ENCODE assay signal across 17 cellular contexts in genomic region chr13:50334092-50334778, GRCh38.
DNase-seq lines count a peak whose midpoint lies in the region; ATAC-seq, FAIRE-seq and TF ChIP-seq lines count a peak whose summit lies in the region.
"Had no signal": no experiment of that assay in that cellular context is flagged by ENCODE, and none has a peak within 500 bp of the region (broad histone marks: within the 10 kb centered on the region; RNA-seq: fewer than 3 reads in every experiment).

No MANE protein-coding gene starts in this region.

- TF ChIP-seq POLR2A in NB4 (IDR thresholded peaks at IDR 0.05; ENCODE audit: extremely low read depth, insufficient read length), result no peak

- H3K9me3 Mint-ChIP-seq in astrocyte (ENCODE audit: unreplicated experiment), result peaks cover 2% of the 10 kb centered on the region
- no peaks in the 10 kb centered on the region for H3K9me3 Mint-ChIP-seq in activated naive CD8-positive, alpha-beta T cell treated with anti-CD3 and anti-CD28 coated beads, Interleukin-2, amount 50 U/mL, for 24 hours

- ATAC-seq in activated naive CD8-positive, alpha-beta T cell treated with anti-CD3 and anti-CD28 coated beads, Interleukin-2, amount 50 U/mL, for 24 hours, result no peak
- ATAC-seq in HG03175 (IDR thresholded peaks at IDR 0.05; ENCODE audit: unreplicated experiment) (no peak), HG02885 (IDR thresholded peaks at IDR 0.05; ENCODE audit: poor library complexity, unreplicated experiment) (no peak)

- H3K9me3 ChIP-seq in astrocyte (ENCODE audit: insufficient read depth, low read depth, low read length), result no peaks in the 10 kb centered on the region
- H3K9me3 ChIP-seq: SJCRH30 had no signal

- H3K36me3 Mint-ChIP-seq in astrocyte (ENCODE audit: low read depth, unreplicated experiment), result no peaks in the 10 kb centered on the region
- no peaks in the 10 kb centered on the region for H3K36me3 Mint-ChIP-seq in activated naive CD8-positive, alpha-beta T cell treated with anti-CD3 and anti-CD28 coated beads, Interleukin-2, amount 50 U/mL, for 24 hours (ENCODE audit: low read depth)

- H3K79me2 ChIP-seq in astrocyte (ENCODE audit: insufficient read depth, low read length), result no peaks in the 10 kb centered on the region

- no peak overlapping the region for H3K27ac ChIP-seq in astrocyte (ENCODE audit: low read depth, low read length)
- H3K27ac ChIP-seq: KMS-11, SJCRH30, VCaP had no signal

- peak overlapping the region; percentile 81 for H3K27ac Mint-ChIP-seq in astrocyte (ENCODE audit: unreplicated experiment)
- no peak overlapping the region for H3K27ac Mint-ChIP-seq in activated naive CD8-positive, alpha-beta T cell treated with anti-CD3 and anti-CD28 coated beads, Interleukin-2, amount 50 U/mL, for 24 hours

- no peak for TF ChIP-seq CTCF in NB4 (IDR thresholded peaks at IDR 0.05; ENCODE audit: low read depth, low read length)
- no peak for TF ChIP-seq CTCF in astrocyte (IDR thresholded peaks at IDR 0.05; ENCODE audit: insufficient read depth, low read depth, low read length)

- no peak for FAIRE-seq in astrocyte (lab: Jason Lieb, UNC)

- no peaks in the 10 kb centered on the region for H3K36me3 ChIP-seq in astrocyte (ENCODE audit: insufficient read depth, low read length)
- H3K36me3 ChIP-seq: SJCRH30 had no signal

- H4K20me1 ChIP-seq in astrocyte (ENCODE audit: insufficient read depth, low read length), result no peaks in the 10 kb centered on the region

- H3K27me3 ChIP-seq in astrocyte (ENCODE audit: insufficient read depth, low read length), result no peaks in the 10 kb centered on the region
- H3K27me3 ChIP-seq: SJCRH30 had no signal

- H3K4me2 ChIP-seq in astrocyte (ENCODE audit: low read length), result no peak overlapping the region
- H3K4me2 ChIP-seq: KMS-11 had no signal

- DNase-seq in Ammon's horn (ENCODE audit: low spot score) (peak; percentile 34), NB4 (ENCODE audit: low read depth) (peak; percentile 90), astrocyte (ENCODE audit: low read depth) (no peak), midbrain (lab: John Stamatoyannopoulos, UW) (peak; percentile 22), NCI-H2196 treated with DMSO at 0.1 percent for 48 hours (lab: John Stamatoyannopoulos, UW; ENCODE audit: unreplicated experiment) (no peak)
- no peak for DNase-seq in activated naive CD8-positive, alpha-beta T cell treated with anti-CD3 and anti-CD28 coated beads, Interleukin-2, amount 50 U/mL, for 24 hours
- DNase-seq: activated gamma-delta T cell; HCEC 1CT; left cardiac atrium; NCI-H2029 treated with DMSO at 0.1 percent for 48 hours; NCI-H748 treated with DMSO at 0.1 percent for 48 hours; stimulated activated naive CD4-positive, alpha-beta T cell treated with Interleukin-2 at 50 U/mL for 16 hours had no signal

- H3K4me3 Mint-ChIP-seq in astrocyte (ENCODE audit: unreplicated experiment), result no peak overlapping the region
- no peak overlapping the region for H3K4me3 Mint-ChIP-seq in activated naive CD8-positive, alpha-beta T cell treated with anti-CD3 and anti-CD28 coated beads, Interleukin-2, amount 50 U/mL, for 24 hours

- peaks cover 15% of the 10 kb centered on the region for H3K4me1 Mint-ChIP-seq in astrocyte (ENCODE audit: low read depth, unreplicated experiment)
- peaks cover 4% of the 10 kb centered on the region for H3K4me1 Mint-ChIP-seq in activated naive CD8-positive, alpha-beta T cell treated with anti-CD3 and anti-CD28 coated beads, Interleukin-2, amount 50 U/mL, for 24 hours

- no peaks in the 10 kb centered on the region for H3K4me1 ChIP-seq in astrocyte (ENCODE audit: insufficient read depth, low read length)

- H3K4me3 ChIP-seq in NB4 (ENCODE audit: low read depth, low read length) (no peak overlapping the region), astrocyte (ENCODE audit: insufficient read depth, low read depth, low read length) (no peak overlapping the region)
- H3K4me3 ChIP-seq: SJCRH30 had no signal

- no peak overlapping the region for H3K9ac ChIP-seq in astrocyte (ENCODE audit: low read length)
- H3K9ac ChIP-seq: KMS-11 had no signal

- no peak overlapping the region for H2AFZ ChIP-seq in astrocyte (ENCODE audit: low read depth, low read length)

- no peaks in the 10 kb centered on the region for H3K27me3 Mint-ChIP-seq in astrocyte (ENCODE audit: low read depth, unreplicated experiment)
- no peaks in the 10 kb centered on the region for H3K27me3 Mint-ChIP-seq in activated naive CD8-positive, alpha-beta T cell treated with anti-CD3 and anti-CD28 coated beads, Interleukin-2, amount 50 U/mL, for 24 hours

Comparison
In these comparisons a context has a peak if more than half of its experiments do, and no peak if none do; other contexts are left out.
1. DNase-seq: peak in Ammon's horn (single experiment), NB4 (single experiment) and midbrain (single experiment); none in astrocyte (single experiment), activated naive CD8-positive, alpha-beta T cell treated with anti-CD3 and anti-CD28 coated beads, Interleukin-2, amount 50 U/mL, for 24 hours (single experiment) and NCI-H2196 treated with DMSO at 0.1 percent for 48 hours (single experiment).